In the genomic region with DNA sequence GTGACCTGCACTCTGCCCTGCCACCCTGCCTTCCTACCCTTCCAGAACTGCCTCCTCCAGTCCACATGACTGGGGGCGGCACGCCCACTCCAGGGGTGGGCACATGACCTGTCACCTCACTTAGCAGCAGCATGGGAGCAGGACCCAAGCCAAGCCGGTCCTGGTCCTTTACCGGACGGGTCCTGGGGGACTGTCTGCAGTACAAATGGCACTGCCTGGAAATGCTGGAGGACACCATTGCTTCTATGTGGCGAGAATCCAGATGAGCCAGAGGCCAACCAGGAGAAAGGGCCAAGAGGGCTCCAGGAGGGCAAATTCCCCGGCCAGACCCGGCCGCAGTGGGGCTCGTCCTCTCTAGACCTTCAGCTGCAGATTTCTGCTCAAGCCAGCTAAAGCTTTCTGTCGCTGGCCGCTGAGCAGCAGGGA, we compare ENCODE assay signal across 19 cellular contexts. TPM values are rescaled to one million over a fixed set of nuclear protein-coding genes. Genes with fewer than 3 reads are reported as not detected.
DNase-seq lines count a peak whose midpoint lies in the region; ATAC-seq and TF ChIP-seq lines count a peak whose summit lies in the region.
"Had no signal": no experiment of that assay in that cellular context is flagged by ENCODE, and none has a peak within 500 bp of the region (broad histone marks: within the 10 kb centered on the region; RNA-seq: fewer than 3 reads in every experiment).

No MANE protein-coding gene starts in this region.

- intact Hi-C loops in ascending aorta (cut with DNase I): no loop called here

- no peak for DNase-seq in activated CD8-positive, alpha-beta memory T cell treated with anti-CD3 and anti-CD28 coated beads, Interleukin-2, amount 10 ng/mL, durations not matched to agents 7 days and 5 days
- no peak for DNase-seq in activated CD8-positive, alpha-beta memory T cell treated with anti-CD3 and anti-CD28 coated beads, Interleukin-2, amount 50 U/mL, for 48 hours
- DNase-seq in ascending aorta (ENCODE audit: low spot score in 2 of 2) (no peak), left lobe of liver (ENCODE audit: low spot score) (peak; percentile 74), type B pancreatic cell (ENCODE audit: extremely low spot score, unreplicated experiment) (no peak), erythroblast (lab: John Stamatoyannopoulos, UW) (no peak)
- no peak for DNase-seq in activated CD4-positive, CD25-positive, alpha-beta regulatory T cell (lab: John Stamatoyannopoulos, UW)
- DNase-seq: activated CD4-positive, CD25-positive, alpha-beta regulatory T cell treated with anti-CD3 and anti-CD28 coated beads, Interleukin-2, amount 50 U/mL, for 72 hours; activated T-cell treated with anti-CD3 and anti-CD28 coated beads, Interleukin-2, amount 50 U/mL, for 1 hour; GF-D8; GM23248; islet precursor cell; NCI-H2029; NCI-H526; testis had no signal

- TF ChIP-seq CTCF in ascending aorta (IDR thresholded peaks at IDR 0.05) (no peak), type B pancreatic cell (conservative IDR thresholded peaks at IDR 0.05) (no peak)

- no peaks in the 10 kb centered on the region for H3K27me3 Mint-ChIP-seq in activated CD8-positive, alpha-beta memory T cell treated with anti-CD3 and anti-CD28 coated beads, Interleukin-2, amount 10 ng/mL, durations not matched to agents 7 days and 5 days
- H3K27me3 Mint-ChIP-seq in type B pancreatic cell: no peaks in the 10 kb centered on the region

- H3K4me1 Mint-ChIP-seq in activated CD8-positive, alpha-beta memory T cell treated with anti-CD3 and anti-CD28 coated beads, Interleukin-2, amount 10 ng/mL, durations not matched to agents 7 days and 5 days: peaks cover 74% of the 10 kb centered on the region
- peaks cover 35% of the 10 kb centered on the region for H3K4me1 Mint-ChIP-seq in type B pancreatic cell (ENCODE audit: unreplicated experiment)

- H3K9me3 ChIP-seq in ascending aorta: no peaks in the 10 kb centered on the region
- H3K9me3 ChIP-seq: testis had no signal

- ATAC-seq in activated CD8-positive, alpha-beta memory T cell treated with anti-CD3 and anti-CD28 coated beads, Interleukin-2, amount 10 ng/mL, durations not matched to agents 7 days and 5 days: no peak
- peak; percentile 90 for ATAC-seq in left lobe of liver
- ATAC-seq in GM18519 (IDR thresholded peaks at IDR 0.05; ENCODE audit: low FRiP score, unreplicated experiment): no peak
- ATAC-seq: Panc1 had no signal

- no peak overlapping the region for H3K4me3 Mint-ChIP-seq in activated CD8-positive, alpha-beta memory T cell treated with anti-CD3 and anti-CD28 coated beads, Interleukin-2, amount 10 ng/mL, durations not matched to agents 7 days and 5 days
- no peak overlapping the region for H3K4me3 Mint-ChIP-seq in type B pancreatic cell

- no peaks in the 10 kb centered on the region for H3K27me3 ChIP-seq in ascending aorta
- H3K27me3 ChIP-seq: testis had no signal

- TF ChIP-seq POLR2A in erythroblast (IDR thresholded peaks at IDR 0.05; ENCODE audit: low read length): no peak

- peak overlapping the region; percentile 62 to 68 for H3K27ac ChIP-seq in ascending aorta
- H3K27ac ChIP-seq: epithelial cell of prostate, GM23248, parathyroid adenoma, testis had no signal

- no peak overlapping the region for H3K4me3 ChIP-seq in ascending aorta
- H3K4me3 ChIP-seq: GM23248, testis had no signal

- H3K27ac Mint-ChIP-seq in activated CD8-positive, alpha-beta memory T cell treated with anti-CD3 and anti-CD28 coated beads, Interleukin-2, amount 10 ng/mL, durations not matched to agents 7 days and 5 days: peak overlapping the region; percentile 77
- peak overlapping the region; percentile 56 for H3K27ac Mint-ChIP-seq in type B pancreatic cell

- H3K36me3 Mint-ChIP-seq in activated CD8-positive, alpha-beta memory T cell treated with anti-CD3 and anti-CD28 coated beads, Interleukin-2, amount 10 ng/mL, durations not matched to agents 7 days and 5 days: peaks cover 9% of the 10 kb centered on the region
- H3K36me3 Mint-ChIP-seq in type B pancreatic cell: no peaks in the 10 kb centered on the region

- no peaks in the 10 kb centered on the region for H3K9me3 Mint-ChIP-seq in activated CD8-positive, alpha-beta memory T cell treated with anti-CD3 and anti-CD28 coated beads, Interleukin-2, amount 10 ng/mL, durations not matched to agents 7 days and 5 days (ENCODE audit: low read depth)
- no peaks in the 10 kb centered on the region for H3K9me3 Mint-ChIP-seq in type B pancreatic cell

- CTCF ChIA-PET in activated CD8-positive, alpha-beta memory T cell treated with anti-CD3 and anti-CD28 coated beads, Interleukin-2, amount 10 ng/mL, durations not matched to agents 7 days and 5 days (lab: Charles Lee): interaction anchor here (1.0 to 5.3 kb wide), 3 partner anchors 15 to 31 kb away, joined by 3 to 24 read pairs (median 3); no protein-coding TSS in a partner anchor

- H3K36me3 ChIP-seq in ascending aorta: no peaks in the 10 kb centered on the region

- H3K4me1 ChIP-seq in ascending aorta: peaks cover 0 to 24% of the 10 kb centered on the region in 2 donors
- H3K4me1 ChIP-seq: parathyroid adenoma had no signal

RNA-seq across cellular contexts. Expression of gene ITPK1, which starts 33.1 kb away (rescaled TPM):
- 100 to 1,000 TPM in 1 of 2 experiments, 10 to 100 TPM in 1; 96.1 to 103 TPM for total RNA-seq in activated CD8-positive, alpha-beta memory T cell treated with anti-CD3 and anti-CD28 coated beads, Interleukin-2, amount 10 ng/mL, durations not matched to agents 7 days and 5 days
- total RNA-seq in ascending aorta (85.3 TPM), left lobe of liver (61.3 TPM), type B pancreatic cell (ENCODE audit: low replicate concordance) (40.2 and 43.5 TPM in 2 replicates)
